In the genomic region with DNA sequence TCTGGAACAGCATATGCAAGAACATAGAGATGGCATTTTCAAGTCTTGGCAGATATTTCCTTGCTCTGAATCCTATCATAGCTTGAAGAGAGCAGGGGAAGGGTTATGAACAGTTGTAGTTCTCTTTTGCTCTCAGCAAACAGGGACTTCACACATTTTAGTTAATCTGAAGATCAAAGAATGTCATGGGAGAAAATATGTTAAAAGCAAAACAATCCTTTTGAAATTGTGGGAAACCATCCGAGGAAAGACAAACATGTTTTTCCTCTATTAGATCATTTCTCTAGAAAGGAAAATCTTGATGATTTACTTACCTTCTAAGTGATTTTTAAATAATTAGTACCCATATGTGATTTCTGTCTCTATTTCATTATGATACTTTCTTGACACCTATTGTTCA, we compare ENCODE assay signal across 19 cellular contexts.
"Had no signal": no experiment of that assay in that cellular context is flagged by ENCODE, and none has a peak within 500 bp of the region (broad histone marks: within the 10 kb centered on the region; RNA-seq: fewer than 3 reads in every experiment).

No MANE protein-coding gene starts in this region.

- H3K9me3 Mint-ChIP-seq: endodermal cell, type B pancreatic cell had no signal

- H3K27me3 Mint-ChIP-seq: type B pancreatic cell had no signal

- H3K9me3 ChIP-seq: colonic mucosa, mucosa of descending colon, ovary, suprapubic skin, thyroid gland had no signal

- H3K4me1 Mint-ChIP-seq: naive thymus-derived CD8-positive, alpha-beta T cell; stimulated activated effector memory CD8-positive, alpha-beta T cell treated with anti-CD3 and anti-CD28 coated beads, Interleukin-12 subunit alpha, Interleukin-12 subunit beta, amount 100 ng/mL, for 72 hours had no signal

- H3K27ac ChIP-seq: colonic mucosa, heart left ventricle, ovary, suprapubic skin, thyroid gland had no signal

- H3K36me3 Mint-ChIP-seq: naive thymus-derived CD8-positive, alpha-beta T cell; stimulated activated effector memory CD8-positive, alpha-beta T cell treated with anti-CD3 and anti-CD28 coated beads, Interleukin-12 subunit alpha, Interleukin-12 subunit beta, amount 100 ng/mL, for 72 hours; type B pancreatic cell had no signal

- FAIRE-seq: frontal cortex had no signal

- ATAC-seq: heart left ventricle; mucosa of descending colon; naive thymus-derived CD8-positive, alpha-beta T cell; right cardiac atrium; stimulated activated effector memory CD8-positive, alpha-beta T cell treated with anti-CD3 and anti-CD28 coated beads, Interleukin-12 subunit alpha, Interleukin-12 subunit beta, amount 100 ng/mL, for 72 hours; stimulated activated naive CD8-positive, alpha-beta T cell treated with anti-CD3 and anti-CD28 coated beads, Interleukin-15, Interleukin-2, amounts not matched to agents 100 U/mL and 50 U/mL, for 24 hours had no signal

- H3K27ac Mint-ChIP-seq: endodermal cell; naive thymus-derived CD8-positive, alpha-beta T cell; stimulated activated effector memory CD8-positive, alpha-beta T cell treated with anti-CD3 and anti-CD28 coated beads, Interleukin-12 subunit alpha, Interleukin-12 subunit beta, amount 100 ng/mL, for 72 hours; type B pancreatic cell had no signal

- H3K27me3 ChIP-seq: colonic mucosa, heart left ventricle, ovary, suprapubic skin, thyroid gland had no signal

- DNase-seq: colonic mucosa; effector CD4-positive, alpha-beta T cell; endodermal cell; heart left ventricle; hippocampal formation; kidney glomerular epithelial cell; mucosa of descending colon; naive thymus-derived CD8-positive, alpha-beta T cell; ovary; right cardiac atrium; stimulated activated CD4-positive, alpha-beta T cell treated with anti-CD3 and anti-CD28 coated beads, Interleukin-4, amount 100 ng/mL, for 1 hour; stimulated activated CD8-positive, alpha-beta memory T cell treated with anti-CD3 and anti-CD28 coated beads, Interleukin-4, amount 100 ng/mL, for 48 hours; stimulated activated naive CD8-positive, alpha-beta T cell treated with anti-CD3 and anti-CD28 coated beads, Interleukin-15, Interleukin-2, amounts not matched to agents 100 U/mL and 50 U/mL, for 24 hours; thyroid gland had no signal

- H3K4me1 ChIP-seq: colonic mucosa, suprapubic skin, thyroid gland had no signal

- H3K4me3 Mint-ChIP-seq: endodermal cell; naive thymus-derived CD8-positive, alpha-beta T cell; neural crest cell; stimulated activated effector memory CD8-positive, alpha-beta T cell treated with anti-CD3 and anti-CD28 coated beads, Interleukin-12 subunit alpha, Interleukin-12 subunit beta, amount 100 ng/mL, for 72 hours; type B pancreatic cell had no signal

- H3K36me3 ChIP-seq: colonic mucosa, heart left ventricle, ovary, suprapubic skin, thyroid gland had no signal

- H3K4me3 ChIP-seq: colonic mucosa, heart left ventricle, mucosa of descending colon, ovary, suprapubic skin, thyroid gland had no signal
